24 cellular contexts compared by ENCODE assay signal in genomic region chr10:15037691-15038090, GRCh38. TPM values are rescaled to one million over a fixed set of nuclear protein-coding genes. Genes with fewer than 3 reads are reported as not detected.
DNase-seq lines count a peak whose midpoint lies in the region; ATAC-seq and TF ChIP-seq lines count a peak whose summit lies in the region.
"Had no signal": no experiment of that assay in that cellular context is flagged by ENCODE, and none has a peak within 500 bp of the region (broad histone marks: within the 10 kb centered on the region; RNA-seq: fewer than 3 reads in every experiment).

No MANE protein-coding gene starts in this region.

- H3K27me3 ChIP-seq in right atrium auricular region = no peaks in the 10 kb centered on the region
- no peaks in the 10 kb centered on the region for H3K27me3 ChIP-seq in stomach
- H3K27me3 ChIP-seq in esophagus muscularis mucosa = no peaks in the 10 kb centered on the region

- H3K4me1 ChIP-seq in right atrium auricular region (no peaks in the 10 kb centered on the region), mucosa of descending colon (ENCODE audit: low read depth) (no peaks in the 10 kb centered on the region), stomach (no peaks in the 10 kb centered on the region), esophagus muscularis mucosa (no peaks in the 10 kb centered on the region)
- H3K4me1 ChIP-seq: A549 had no signal

- intact Hi-C loops in left ventricle myocardium superior (cut with micrococcal nuclease) (no loop called here), mucosa of descending colon (cut with DNase I, micrococcal nuclease) (no loop called here), stomach (cut with DNase I; ENCODE audit: low total_unique reads) (no loop called here), esophagus muscularis mucosa (cut with DNase I) (no loop called here)

- no peak overlapping the region for H3K4me3 ChIP-seq in right atrium auricular region
- H3K4me3 ChIP-seq in mucosa of descending colon = no peak overlapping the region
- H3K4me3 ChIP-seq in stomach = no peak overlapping the region
- H3K4me3 ChIP-seq in esophagus muscularis mucosa = no peak overlapping the region
- H3K4me3 ChIP-seq: A549, GM12878, GM23248 had no signal

- H3K27ac ChIP-seq in right atrium auricular region (no peak overlapping the region), stomach (peak overlapping the region in 1 of 5 donors; percentile 46), esophagus muscularis mucosa (replicated peaks in 1 of 4) (no peak overlapping the region)
- H3K27ac ChIP-seq: 22Rv1, A549, GM23248 had no signal

- TF ChIP-seq CTCF in right atrium auricular region (IDR thresholded peaks at IDR 0.05) (no peak), mucosa of descending colon (IDR thresholded peaks at IDR 0.05) (no peak), stomach (IDR thresholded peaks at IDR 0.05) (no peak), esophagus muscularis mucosa (IDR thresholded peaks at IDR 0.05) (no peak)

- TF ChIP-seq EP300 in stomach (IDR thresholded peaks at IDR 0.05) (no peak), esophagus muscularis mucosa (IDR thresholded peaks at IDR 0.05) (no peak)

- ATAC-seq in left ventricle myocardium superior (no peak), mucosa of descending colon (peak; percentile 43)
- ATAC-seq: A549, GM12878, HCT116 had no signal

- H3K36me3 ChIP-seq in right atrium auricular region (no peaks in the 10 kb centered on the region), mucosa of descending colon (ENCODE audit: low read depth) (no peaks in the 10 kb centered on the region), stomach (no peaks in the 10 kb centered on the region), esophagus muscularis mucosa (no peaks in the 10 kb centered on the region)

- in situ Hi-C loops in SK-MEL-5 (cut with HindIII; ENCODE audit: low pct_unique_long_range_greater_than_20kb, low sequenced_read_pairs) = no loop called here

- H3K9me3 ChIP-seq in right atrium auricular region (no peaks in the 10 kb centered on the region), mucosa of descending colon (no peaks in the 10 kb centered on the region), stomach (no peaks in the 10 kb centered on the region), esophagus muscularis mucosa (no peaks in the 10 kb centered on the region)
- H3K9me3 ChIP-seq: A549 had no signal

- 27 to 60% (median 40%) methylated on average over 4 of the region's 4 CpGs for whole genome bisulfite sequencing in stomach, 5 donors
- 83% methylated on average over 4 of the region's 4 CpGs for WGBS in esophagus muscularis mucosa

- no peak for TF ChIP-seq POLR2A in stomach (IDR thresholded peaks at IDR 0.05)
- TF ChIP-seq POLR2A in esophagus muscularis mucosa (IDR thresholded peaks at IDR 0.05; ENCODE audit: low read depth) = no peak

- DNase-seq in right atrium auricular region (ENCODE audit: low spot score) (peak; percentile 18), left ventricle myocardium superior (no peak), SK-MEL-5 (ENCODE audit: low read depth, low spot score) (peak; percentile 71), mucosa of descending colon (no peak), stomach (peak; percentile 71), NCI-H128 (lab: John Stamatoyannopoulos, UW; ENCODE audit: unreplicated experiment) (no peak), GOT3 (lab: John Stamatoyannopoulos, UW) (no peak), esophagus muscularis mucosa (ENCODE audit: extremely low spot score) (no peak)
- DNase-seq: AML-193; CD4-positive, alpha-beta memory T cell; DMS 273 treated with DMSO at 0.1 percent for 48 hours; DMS53; DND-41; EL; GM23248; H7; HFFc6 had no signal

RNA-seq across cellular contexts. Expression of gene OLAH, which starts 6.1 kb away (rescaled TPM):
- under 1 TPM in 1 of 2 donors, not detected in 1; 0.24 TPM for total RNA-seq in right atrium auricular region
- total RNA-seq in left ventricle myocardium superior = not detected
- not detected in 2 replicates for total RNA-seq in SK-MEL-5 (2014; rRNA removed; shearing (Covaris generic))
- 0.06 and 0.25 TPM in 2 replicates for polyA plus RNA-seq in SK-MEL-5 (2015; cell fraction: cytosol; rRNA removed)
- polyA plus RNA-seq in SK-MEL-5 (2015; cell fraction: nucleus; rRNA removed) = not detected in 2 replicates
- total RNA-seq in mucosa of descending colon = under 1 TPM in 1 of 3 donors, not detected in 2; 0.16 TPM
- total RNA-seq in stomach = not detected
- 1 to 10 TPM in 1 of 3 donors, under 1 TPM in 1, not detected in 1; 0.53 to 1.6 TPM for polyA plus RNA-seq in stomach
- 10 to 100 TPM in 1 of 4 donors, 1 to 10 TPM in 3; 2.6 to 15.2 (median 3.7) TPM for total RNA-seq in esophagus muscularis mucosa
- total RNA-seq: CD4-positive, alpha-beta memory T cell; G401; GM23248; H7; HFFc6; HT-29 had no signal
- polyA plus RNA-seq: CD14-positive monocyte, GM23248 had no signal

RNA-seq across cellular contexts. Expression of gene ACBD7, which starts 50.9 kb away (rescaled TPM):
- total RNA-seq in right atrium auricular region = not detected
- not detected for total RNA-seq in left ventricle myocardium superior
- total RNA-seq in SK-MEL-5 (2014; rRNA removed; shearing (Covaris generic)) = 0.21 and 0.69 TPM in 2 replicates
- polyA plus RNA-seq in SK-MEL-5 (2015; cell fraction: cytosol; rRNA removed) = 0.65 and 1.1 TPM in 2 replicates
- 0.43 TPM in 1 of 2 replicates, not detected in the other for polyA plus RNA-seq in SK-MEL-5 (2015; cell fraction: nucleus; rRNA removed)
- under 1 TPM in 2 of 3 donors, not detected in 1; 0.22 to 0.75 TPM for total RNA-seq in mucosa of descending colon
- total RNA-seq in stomach = 1 to 10 TPM in 2 of 5 donors, not detected in 3; 2.2 to 6.4 TPM
- polyA plus RNA-seq in stomach = not detected
- total RNA-seq in esophagus muscularis mucosa = 1 to 10 TPM in 1 of 4 donors, under 1 TPM in 1, not detected in 2; 0.63 to 2.2 TPM
- total RNA-seq: CD4-positive, alpha-beta memory T cell had no signal
- polyA plus RNA-seq: CD14-positive monocyte; CD4-positive, alpha-beta memory T cell; GM23248 had no signal

RNA-seq across cellular contexts. Expression of gene RPP38, which starts 59.5 kb away (rescaled TPM):
- total RNA-seq in right atrium auricular region (10 to 100 TPM; 11.5 to 12.3 TPM), left ventricle myocardium superior (8.4 TPM), mucosa of descending colon (10 to 100 TPM; 15.8 to 17.9 (median 17.7) TPM), stomach (10 to 100 TPM in 2 of 5 donors, 1 to 10 TPM in 2, not detected in 1; 4.5 to 29.4 (median 18.9) TPM), esophagus muscularis mucosa (10 to 100 TPM in 2 of 4 donors, 1 to 10 TPM in 2; 9.1 to 16.2 (median 10.9) TPM)
- 14.6 and 15.1 TPM in 2 replicates for total RNA-seq in SK-MEL-5 (2014; rRNA removed; shearing (Covaris generic))
- polyA plus RNA-seq in SK-MEL-5 (2015; cell fraction: cytosol; rRNA removed) = 16.8 and 21.2 TPM in 2 replicates
- polyA plus RNA-seq in SK-MEL-5 (2015; cell fraction: nucleus; rRNA removed) = 10.8 and 12.2 TPM in 2 replicates
- polyA plus RNA-seq in stomach = 10 to 100 TPM; 17.9 to 22.3 (median 19.6) TPM

Comparison
In these comparisons a context has a peak if more than half of its experiments do, and no peak if none do; other contexts are left out.
1. DNase-seq: peak in right atrium auricular region (single experiment), SK-MEL-5 (single experiment) and stomach (single experiment); none in left ventricle myocardium superior (single experiment), mucosa of descending colon (0 of 3), NCI-H128 (single experiment), GOT3 (single experiment) and esophagus muscularis mucosa (single experiment).